In genomic region chr6:119978274-119978889, GRCh38 we compare ENCODE assay signal across 9 cellular contexts.
A peak's percentile ranks its signal among the peaks of the same experiment; 100 is the strongest.
DNase-seq lines count a peak whose midpoint lies in the region; ATAC-seq and TF ChIP-seq lines count a peak whose summit lies in the region.
"Had no signal": no experiment of that assay in that cellular context is flagged by ENCODE, and none has a peak within 500 bp of the region (broad histone marks: within the 10 kb centered on the region; RNA-seq: fewer than 3 reads in every experiment).

No MANE protein-coding gene starts in this region.

- H3K27ac ChIP-seq in KMS-11: no peak overlapping the region

- H3K79me2 ChIP-seq in KMS-11 (ENCODE audit: insufficient read depth, low read depth): no peaks in the 10 kb centered on the region

- no peaks in the 10 kb centered on the region for H3K4me1 Mint-ChIP-seq in activated CD8-positive, alpha-beta memory T cell treated with anti-CD3 and anti-CD28 coated beads, Interleukin-2, amount 10 ng/mL, durations not matched to agents 7 days and 5 days

- CTCF ChIA-PET in activated CD8-positive, alpha-beta memory T cell treated with anti-CD3 and anti-CD28 coated beads, Interleukin-2, amount 10 ng/mL, durations not matched to agents 7 days and 5 days (lab: Charles Lee): interaction anchor here (0.9 kb wide), 1 partner anchor 628 kb away, joined by 3 read pairs; no protein-coding TSS in a partner anchor

- H3K9me3 Mint-ChIP-seq in activated CD8-positive, alpha-beta memory T cell treated with anti-CD3 and anti-CD28 coated beads, Interleukin-2, amount 10 ng/mL, durations not matched to agents 7 days and 5 days (ENCODE audit: low read depth): no peaks in the 10 kb centered on the region
- H3K9me3 Mint-ChIP-seq: dendritic cell treated with granulocyte-macrophage colony-stimulating factor and Interleukin-4, amounts not matched to agents 40 ng/mL and 50 ng/mL, for 4 days had no signal

- H3K4me1 ChIP-seq in KMS-11 (ENCODE audit: low read depth, poor library complexity, severe bottlenecking): no peaks in the 10 kb centered on the region

- H3K27me3 Mint-ChIP-seq in activated CD8-positive, alpha-beta memory T cell treated with anti-CD3 and anti-CD28 coated beads, Interleukin-2, amount 10 ng/mL, durations not matched to agents 7 days and 5 days: no peaks in the 10 kb centered on the region
- H3K27me3 Mint-ChIP-seq: dendritic cell treated with granulocyte-macrophage colony-stimulating factor and Interleukin-4, amounts not matched to agents 40 ng/mL and 50 ng/mL, for 4 days had no signal

- no peak overlapping the region for H2AFZ ChIP-seq in KMS-11 (ENCODE audit: low read depth)

- H3K9ac ChIP-seq in KMS-11: no peak overlapping the region

- H3K36me3 Mint-ChIP-seq in activated CD8-positive, alpha-beta memory T cell treated with anti-CD3 and anti-CD28 coated beads, Interleukin-2, amount 10 ng/mL, durations not matched to agents 7 days and 5 days: no peaks in the 10 kb centered on the region

- no peak overlapping the region for H3K27ac Mint-ChIP-seq in activated CD8-positive, alpha-beta memory T cell treated with anti-CD3 and anti-CD28 coated beads, Interleukin-2, amount 10 ng/mL, durations not matched to agents 7 days and 5 days
- H3K27ac Mint-ChIP-seq: dendritic cell treated with granulocyte-macrophage colony-stimulating factor and Interleukin-4, amounts not matched to agents 40 ng/mL and 50 ng/mL, for 4 days had no signal

- H4K20me1 ChIP-seq in KMS-11 (ENCODE audit: insufficient read depth): no peaks in the 10 kb centered on the region

- no peak overlapping the region for H3K4me2 ChIP-seq in KMS-11

- no peaks in the 10 kb centered on the region for H3K36me3 ChIP-seq in KMS-11 (ENCODE audit: insufficient read depth)

- TF ChIP-seq CTCF in KMS-11 (conservative IDR thresholded peaks at IDR 0.05; ENCODE audit: low read depth, low read length) (peak; percentile 54), choroid plexus epithelial cell (conservative IDR thresholded peaks at IDR 0.05; ENCODE audit: low read depth, low read length) (peak; percentile 64)

- H3K27me3 ChIP-seq in KMS-11 (ENCODE audit: insufficient read depth, low read depth): no peaks in the 10 kb centered on the region

- DNase-seq in AG08395 (ENCODE audit: low spot score): peak; percentile 21
- DNase-seq in choroid plexus epithelial cell (ENCODE audit: low read depth): peak; percentile 46
- peak; percentile 28 for DNase-seq in renal cortical epithelial cell (ENCODE audit: low read depth)
- DNase-seq in activated CD8-positive, alpha-beta memory T cell treated with anti-CD3 and anti-CD28 coated beads, Interleukin-2, amount 10 ng/mL, durations not matched to agents 7 days and 5 days: no peak
- DNase-seq in stimulated activated CD4-positive, alpha-beta T cell treated with anti-CD3 and anti-CD28 coated beads, Interleukin-2, amount 100 ng/mL, for 48 hours: no peak
- no peak for DNase-seq in NCI-H1092 treated with DMSO at 0.1 percent for 48 hours (lab: John Stamatoyannopoulos, UW)

- no peak overlapping the region for H3K4me3 ChIP-seq in KMS-11 (IDR thresholded peaks at IDR 0.05; ENCODE audit: insufficient read depth, low read depth, low read length)
- no peak overlapping the region for H3K4me3 ChIP-seq in choroid plexus epithelial cell (ENCODE audit: low read depth, low read length)

- peak; percentile 60 for ATAC-seq in GM19025 (IDR thresholded peaks at IDR 0.05; ENCODE audit: low read depth, unreplicated experiment)
- no peak for ATAC-seq in activated CD8-positive, alpha-beta memory T cell treated with anti-CD3 and anti-CD28 coated beads, Interleukin-2, amount 10 ng/mL, durations not matched to agents 7 days and 5 days

- no peak overlapping the region for H3K4me3 Mint-ChIP-seq in activated CD8-positive, alpha-beta memory T cell treated with anti-CD3 and anti-CD28 coated beads, Interleukin-2, amount 10 ng/mL, durations not matched to agents 7 days and 5 days
- H3K4me3 Mint-ChIP-seq: dendritic cell treated with granulocyte-macrophage colony-stimulating factor and Interleukin-4, amounts not matched to agents 40 ng/mL and 50 ng/mL, for 4 days had no signal

Comparison
In these comparisons a context has a peak if more than half of its experiments do, and no peak if none do; other contexts are left out.
1. DNase-seq: peak in AG08395 (single experiment), choroid plexus epithelial cell (single experiment) and renal cortical epithelial cell (single experiment); none in activated CD8-positive, alpha-beta memory T cell treated with anti-CD3 and anti-CD28 coated beads, Interleukin-2, amount 10 ng/mL, durations not matched to agents 7 days and 5 days (single experiment), stimulated activated CD4-positive, alpha-beta T cell treated with anti-CD3 and anti-CD28 coated beads, Interleukin-2, amount 100 ng/mL, for 48 hours (0 of 2) and NCI-H1092 treated with DMSO at 0.1 percent for 48 hours (single experiment).